14 cellular contexts compared by ENCODE assay signal in the genomic region with DNA sequence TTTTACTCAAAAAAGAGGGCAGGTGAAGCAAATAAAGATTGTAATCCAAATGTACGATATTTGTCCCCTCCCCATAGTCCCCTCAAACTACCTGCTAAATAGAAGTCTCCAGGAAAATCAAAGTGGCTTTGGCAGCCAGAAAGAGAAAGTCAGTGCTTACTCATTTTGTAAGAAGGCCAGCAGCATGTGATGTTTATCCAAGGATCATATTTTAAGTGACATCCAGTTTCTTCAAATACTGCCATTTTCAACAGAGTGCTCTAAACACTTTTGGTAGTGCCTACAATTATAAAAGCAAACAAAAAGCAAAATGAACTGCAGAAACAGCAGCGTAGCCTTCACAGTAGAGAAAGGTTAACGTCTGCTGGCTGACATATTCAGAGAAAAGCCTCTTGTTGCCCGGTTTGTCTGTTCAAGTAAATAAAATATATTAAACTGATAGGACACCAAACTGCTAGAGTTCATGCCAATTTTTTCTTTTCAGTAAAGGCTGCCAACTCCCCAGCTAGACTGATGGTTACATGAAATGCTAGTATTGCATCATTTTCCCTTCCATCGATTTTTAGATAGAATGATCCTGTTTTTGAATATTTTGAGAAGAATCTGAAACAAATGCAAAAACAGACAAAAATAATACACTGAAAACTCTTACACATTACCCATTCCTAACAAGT.
DNase-seq lines count a peak whose midpoint lies in the region; ATAC-seq and TF ChIP-seq lines count a peak whose summit lies in the region.
"Had no signal": no experiment of that assay in that cellular context is flagged by ENCODE, and none has a peak within 500 bp of the region (broad histone marks: within the 10 kb centered on the region; RNA-seq: fewer than 3 reads in every experiment).

No MANE protein-coding gene starts in this region.

- H3K4me1 ChIP-seq in osteoblast (ENCODE audit: insufficient read depth, low read length) (peaks cover 19% of the 10 kb centered on the region), right atrium auricular region (no peaks in the 10 kb centered on the region)
- H3K4me1 ChIP-seq: ascending aorta had no signal

- DNase-seq in ELR (ENCODE audit: low read depth) (peak; percentile 56), NCI-H2029 treated with DMSO at 0.1 percent for 48 hours (lab: John Stamatoyannopoulos, UW) (peak; percentile 97), astrocyte of the hippocampus (ENCODE audit: low read depth, low spot score) (peak; percentile 20), osteoblast (ENCODE audit: insufficient read length, low spot score, missing footprints) (no peak), 8988T (no peak), right atrium auricular region (ENCODE audit: low spot score) (no peak)
- no peak for DNase-seq in activated CD4-positive, alpha-beta T cell treated with anti-CD3 and anti-CD28 coated beads for 36 hours
- DNase-seq: activated CD8-positive, alpha-beta T cell treated with anti-CD3 and anti-CD28 coated beads for 36 hours; H7; MV-4-11 had no signal

- H3K79me2 ChIP-seq in osteoblast (ENCODE audit: insufficient read depth, low read length), result no peaks in the 10 kb centered on the region

- CTCF ChIA-PET in activated CD4-positive, alpha-beta T cell treated with anti-CD3 and anti-CD28 coated beads for 36 hours (lab: Charles Lee), result no interaction called here

- H3K36me3 ChIP-seq in osteoblast (ENCODE audit: insufficient read depth, low read length) (no peaks in the 10 kb centered on the region), right atrium auricular region (no peaks in the 10 kb centered on the region)
- H3K36me3 ChIP-seq: ascending aorta, lower lobe of right lung, vagina had no signal

- no peaks in the 10 kb centered on the region for H4K20me1 ChIP-seq in osteoblast (ENCODE audit: insufficient read depth, low read length)

- no peak overlapping the region for H3K27ac Mint-ChIP-seq in activated CD4-positive, alpha-beta T cell treated with anti-CD3 and anti-CD28 coated beads for 36 hours
- H3K27ac Mint-ChIP-seq: activated CD8-positive, alpha-beta T cell treated with anti-CD3 and anti-CD28 coated beads for 36 hours had no signal

- no peaks in the 10 kb centered on the region for H3K27me3 ChIP-seq in osteoblast (ENCODE audit: insufficient read depth, low read length)
- no peaks in the 10 kb centered on the region for H3K27me3 ChIP-seq in right atrium auricular region
- H3K27me3 ChIP-seq: ascending aorta, vagina had no signal

- intact Hi-C loops in activated CD4-positive, alpha-beta T cell treated with anti-CD3 and anti-CD28 coated beads for 36 hours (cut with DNase I, micrococcal nuclease), result no loop called here

- peak overlapping the region; percentile 72 for H2AFZ ChIP-seq in osteoblast (ENCODE audit: low read length)

- POLR2A ChIA-PET in activated CD4-positive, alpha-beta T cell treated with anti-CD3 and anti-CD28 coated beads for 36 hours (lab: Charles Lee), result no interaction called here

- no peaks in the 10 kb centered on the region for H3K4me1 Mint-ChIP-seq in activated CD4-positive, alpha-beta T cell treated with anti-CD3 and anti-CD28 coated beads for 36 hours

- H3K9me3 ChIP-seq in osteoblast (ENCODE audit: low read depth, low read length), result no peaks in the 10 kb centered on the region
- H3K9me3 ChIP-seq in right atrium auricular region, result peaks cover 0 to 17% of the 10 kb centered on the region in 2 donors
- H3K9me3 ChIP-seq: ascending aorta, lower lobe of right lung, vagina had no signal

- no peaks in the 10 kb centered on the region for H3K9me3 Mint-ChIP-seq in activated CD4-positive, alpha-beta T cell treated with anti-CD3 and anti-CD28 coated beads for 36 hours (ENCODE audit: low read depth)

- peak overlapping the region; percentile 58 for H3K4me2 ChIP-seq in osteoblast (ENCODE audit: insufficient read depth, low read length)

- H3K36me3 Mint-ChIP-seq in activated CD4-positive, alpha-beta T cell treated with anti-CD3 and anti-CD28 coated beads for 36 hours (ENCODE audit: low read depth), result no peaks in the 10 kb centered on the region

- H3K27ac ChIP-seq in osteoblast (ENCODE audit: low read depth, low read length) (peak overlapping the region; percentile 35), right atrium auricular region (no peak overlapping the region)
- H3K27ac ChIP-seq: ascending aorta, lower lobe of right lung, vagina had no signal

- no peak for TF ChIP-seq CTCF in osteoblast (IDR thresholded peaks at IDR 0.05; ENCODE audit: extremely low read depth, low read depth, low read length)
- TF ChIP-seq CTCF in right atrium auricular region (IDR thresholded peaks at IDR 0.05), result no peak

- peaks cover 3% of the 10 kb centered on the region for H3K27me3 Mint-ChIP-seq in activated CD4-positive, alpha-beta T cell treated with anti-CD3 and anti-CD28 coated beads for 36 hours
- H3K27me3 Mint-ChIP-seq: activated CD8-positive, alpha-beta T cell treated with anti-CD3 and anti-CD28 coated beads for 36 hours had no signal

- peak overlapping the region; percentile 17 for H3K4me3 ChIP-seq in osteoblast (ENCODE audit: insufficient read depth, low read length)
- no peak overlapping the region for H3K4me3 ChIP-seq in right atrium auricular region
- H3K4me3 ChIP-seq: ascending aorta, lower lobe of right lung, vagina had no signal

- ATAC-seq in HG03196 (IDR thresholded peaks at IDR 0.05; ENCODE audit: unreplicated experiment), result no peak
- ATAC-seq in activated CD4-positive, alpha-beta T cell treated with anti-CD3 and anti-CD28 coated beads for 36 hours, result no peak
- ATAC-seq: activated CD8-positive, alpha-beta T cell treated with anti-CD3 and anti-CD28 coated beads for 36 hours had no signal

- H3K4me3 Mint-ChIP-seq in activated CD4-positive, alpha-beta T cell treated with anti-CD3 and anti-CD28 coated beads for 36 hours, result no peak overlapping the region
- H3K4me3 Mint-ChIP-seq: activated CD8-positive, alpha-beta T cell treated with anti-CD3 and anti-CD28 coated beads for 36 hours had no signal

Comparison
In these comparisons a context has a peak if more than half of its experiments do, and no peak if none do; other contexts are left out.
1. DNase-seq: peak in ELR (single experiment), NCI-H2029 treated with DMSO at 0.1 percent for 48 hours (single experiment) and astrocyte of the hippocampus (single experiment); none in osteoblast (single experiment), 8988T (single experiment), right atrium auricular region (single experiment) and activated CD4-positive, alpha-beta T cell treated with anti-CD3 and anti-CD28 coated beads for 36 hours (single experiment).